Comparison of ENCODE assay signal across 8 cellular contexts in the genomic region with DNA sequence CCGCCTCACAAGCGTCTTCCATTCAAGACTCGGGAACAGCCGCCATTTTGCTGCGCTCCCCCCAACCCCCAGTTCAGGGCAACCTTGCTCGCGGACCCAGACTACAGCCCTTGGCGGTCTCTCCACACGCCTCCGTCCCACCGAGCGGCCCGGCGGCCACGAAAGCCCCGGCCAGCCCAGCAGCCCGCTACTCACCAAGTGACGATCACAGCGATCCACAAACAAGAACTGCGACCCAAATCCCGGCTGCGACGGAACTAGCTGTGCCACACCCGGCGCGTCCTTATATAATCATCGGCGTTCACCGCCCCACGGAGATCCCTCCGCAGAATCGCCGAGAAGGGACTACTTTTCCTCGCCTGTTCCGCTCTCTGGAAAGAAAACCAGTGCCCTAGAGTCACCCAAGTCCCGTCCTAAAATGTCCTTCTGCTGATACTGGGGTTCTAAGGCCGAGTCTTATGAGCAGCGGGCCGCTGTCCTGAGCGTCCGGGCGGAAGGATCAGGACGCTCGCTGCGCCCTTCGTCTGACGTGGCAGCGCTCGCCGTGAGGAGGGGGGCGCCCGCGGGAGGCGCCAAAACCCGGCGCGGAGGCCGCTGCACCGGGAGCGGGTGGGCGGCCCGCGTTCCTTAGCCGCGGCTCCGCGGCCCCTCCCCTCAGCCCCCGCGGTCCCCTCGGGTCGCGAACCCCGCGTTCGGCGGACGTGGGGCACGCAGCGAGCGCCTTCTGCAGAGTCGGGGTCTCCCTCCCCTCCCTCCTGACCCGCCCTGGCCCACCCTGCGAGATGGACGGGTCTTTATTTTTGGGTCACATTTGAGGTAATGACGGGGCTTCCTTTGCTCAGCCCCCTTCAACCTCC. TPM values are rescaled to one million over a fixed set of nuclear protein-coding genes. Genes with fewer than 3 reads are reported as not detected.
DNase-seq lines count a peak whose midpoint lies in the region; ATAC-seq and TF ChIP-seq lines count a peak whose summit lies in the region.

A gene (minus strand): TSS at position 259 of the 857 bp plus-strand sequence. CDS start 879 bp downstream, outside the sequence.

- no peaks in the 10 kb centered on the region for H3K9me3 Mint-ChIP-seq in activated T-cell treated with anti-CD3 and anti-CD28 coated beads, Interleukin-2, amount 50 U/mL, for 72 hours

- H3K4me3 Mint-ChIP-seq in activated T-cell treated with anti-CD3 and anti-CD28 coated beads, Interleukin-2, amount 50 U/mL, for 72 hours = peak within 1 kb of the TSS; percentile 92 to 96

- DNase-seq in BJ (ENCODE audit: low read depth) = no peak
- peak; percentile 92 to 94 for DNase-seq in activated T-cell treated with anti-CD3 and anti-CD28 coated beads, Interleukin-2, amount 50 U/mL, for 72 hours
- peak; percentile 95 for DNase-seq in fibroblast of villous mesenchyme (ENCODE audit: low read depth)
- peak; percentile 96 to 98 for DNase-seq in suprapubic skin (ENCODE audit: low spot score in 2 of 2)
- no peak for DNase-seq in SIG-M5 (lab: John Stamatoyannopoulos, UW)

- H3K4me1 Mint-ChIP-seq in activated T-cell treated with anti-CD3 and anti-CD28 coated beads, Interleukin-2, amount 50 U/mL, for 72 hours (ENCODE audit: low read depth) = peaks cover 83% of the 10 kb centered on the region

- TF ChIP-seq CTCF in BJ (IDR thresholded peaks at IDR 0.05; ENCODE audit: insufficient read depth, low read depth, low read length) (no peak), Loucy (conservative IDR thresholded peaks at IDR 0.05; ENCODE audit: low read length) (no peak), fibroblast of villous mesenchyme (IDR thresholded peaks at IDR 0.05; ENCODE audit: insufficient read depth, low read depth, low read length) (no peak), neutrophil (IDR thresholded peaks at IDR 0.05) (no peak), suprapubic skin (IDR thresholded peaks at IDR 0.05) (no peak)

- no peak for TF ChIP-seq EP300 in suprapubic skin (IDR thresholded peaks at IDR 0.05)

- H3K27ac Mint-ChIP-seq in activated T-cell treated with anti-CD3 and anti-CD28 coated beads, Interleukin-2, amount 50 U/mL, for 72 hours = peak within 1 kb of the TSS; percentile 100

- peak within 1 kb of the TSS; percentile 83 for H3K4me3 ChIP-seq in BJ (ENCODE audit: low read depth, low read length)
- H3K4me3 ChIP-seq in Loucy (ENCODE audit: low read length, poor library complexity, severe bottlenecking) = peak within 1 kb of the TSS; percentile 96
- H3K4me3 ChIP-seq in fibroblast of villous mesenchyme (ENCODE audit: low read depth, low read length) = peak within 1 kb of the TSS; percentile 96
- H3K4me3 ChIP-seq in neutrophil (ENCODE audit: low read depth in 1 of 2, low read length in 1 of 2) = peak within 1 kb of the TSS; percentile 92 to 100
- H3K4me3 ChIP-seq in suprapubic skin = peak within 1 kb of the TSS; percentile 88

- peak; percentile 100 for TF ChIP-seq POLR2A in suprapubic skin (IDR thresholded peaks at IDR 0.05)

- H3K36me3 ChIP-seq in BJ (ENCODE audit: control insufficient read depth, insufficient read depth, low read length) = peaks cover 9% of the 10 kb centered on the region
- peaks cover 29% of the 10 kb centered on the region; the same call in 1 of the 2 replicates for H3K36me3 ChIP-seq in Loucy (ENCODE audit: insufficient read depth, low read length)
- H3K36me3 ChIP-seq in neutrophil = peaks cover 29% of the 10 kb centered on the region
- H3K36me3 ChIP-seq in suprapubic skin = peaks cover 23% of the 10 kb centered on the region

- H3K36me3 Mint-ChIP-seq in activated T-cell treated with anti-CD3 and anti-CD28 coated beads, Interleukin-2, amount 50 U/mL, for 72 hours (ENCODE audit: insufficient read depth in 2 of 2) = peaks cover 31 to 33% of the 10 kb centered on the region in 2 donors

- H3K9me3 ChIP-seq in Loucy (ENCODE audit: insufficient read depth, low read depth, low read length) = no peaks in the 10 kb centered on the region
- no peaks in the 10 kb centered on the region for H3K9me3 ChIP-seq in neutrophil
- no peaks in the 10 kb centered on the region for H3K9me3 ChIP-seq in suprapubic skin

- H3K9me2 ChIP-seq in Loucy (replicated peaks; ENCODE audit: low read depth, low read length) = no peaks in the 10 kb centered on the region

- H3K27me3 Mint-ChIP-seq in activated T-cell treated with anti-CD3 and anti-CD28 coated beads, Interleukin-2, amount 50 U/mL, for 72 hours (ENCODE audit: low read depth) = no peaks in the 10 kb centered on the region

- peak within 1 kb of the TSS; percentile 100 for H2AFZ ChIP-seq in Loucy (ENCODE audit: low read length)

- peak within 1 kb of the TSS; percentile 93 for H3K4me2 ChIP-seq in Loucy (ENCODE audit: low read depth, low read length, poor library complexity, severe bottlenecking)

- POLR2A ChIA-PET in BJ (lab: Charles Lee) = interaction anchor here (0.6 to 1.0 kb wide), 5 partner anchors 9 to 122 kb away, joined by 3 to 4 read pairs (median 3); no protein-coding TSS in a partner anchor

- peak within 1 kb of the TSS; percentile 98 for H3K9ac ChIP-seq in Loucy (ENCODE audit: low read depth, low read length, poor library complexity, severe bottlenecking)

- H3K4me1 ChIP-seq in Loucy (ENCODE audit: insufficient read depth, low read length, poor library complexity, severe bottlenecking) = peaks cover 46% of the 10 kb centered on the region
- peaks cover 73 to 80% of the 10 kb centered on the region in 2 experiments for H3K4me1 ChIP-seq in neutrophil (ENCODE audit: control insufficient read depth in 1 of 2, insufficient read depth in 1 of 2, low read depth in 1 of 2, low read length in 1 of 2)
- H3K4me1 ChIP-seq in suprapubic skin = peaks cover 67% of the 10 kb centered on the region

- H4K20me1 ChIP-seq in Loucy (ENCODE audit: insufficient read depth, low read length, poor library complexity, severe bottlenecking) = peaks cover 32% of the 10 kb centered on the region

- WGBS in suprapubic skin = under 1% methylated on average over 76 of the region's 85 CpGs

- CTCF ChIA-PET in BJ (lab: Yijun Ruan, JAX) = interaction anchor here (0.6 to 4.0 kb wide), 4 partner anchors 8 to 115 kb away, joined by 3 to 31 read pairs (median 5); no protein-coding TSS in a partner anchor

- peak; percentile 29 for ATAC-seq in GM21526 (IDR thresholded peaks at IDR 0.05; ENCODE audit: low FRiP score, unreplicated experiment)
- peak; percentile 45 to 51 for ATAC-seq in activated T-cell treated with anti-CD3 and anti-CD28 coated beads, Interleukin-2, amount 50 U/mL, for 72 hours (replicated peaks in 1 of 2)

- peaks cover 53% of the 10 kb centered on the region for H3K79me2 ChIP-seq in Loucy (ENCODE audit: insufficient read depth, low read length)

- H3K27ac ChIP-seq in neutrophil (peak within 1 kb of the TSS; percentile 97), suprapubic skin (peak within 1 kb of the TSS; percentile 100)

- H3K27me3 ChIP-seq in BJ (ENCODE audit: control insufficient read depth, insufficient read depth, low read length) (no peaks in the 10 kb centered on the region), Loucy (ENCODE audit: insufficient read depth, low read length, poor library complexity, severe bottlenecking) (peaks cover 4% of the 10 kb centered on the region), neutrophil (no peaks in the 10 kb centered on the region), suprapubic skin (no peaks in the 10 kb centered on the region)

- peaks cover 19% of the 10 kb centered on the region; the same call in 1 of the 2 replicates for H3F3A ChIP-seq in Loucy (ENCODE audit: low read depth)

RNA-seq across cellular contexts. Expression of the gene that starts here (rescaled TPM):
- 1,715 and 2,374 TPM in 2 replicates for polyA plus RNA-seq in BJ (2011; rRNA removed)
- polyA minus RNA-seq in BJ (2011; rRNA and poly(A)+ RNA removed) = 607 and 730 TPM in 2 replicates
- total RNA-seq in activated T-cell treated with anti-CD3 and anti-CD28 coated beads, Interleukin-2, amount 50 U/mL, for 72 hours = 1,000 to 10,000 TPM; 1,002 to 1,182 TPM
- 1,520 and 1,741 TPM in 2 replicates for total RNA-seq in fibroblast of villous mesenchyme
- 1,000 to 10,000 TPM; 1,287 to 1,717 (median 1,373) TPM for total RNA-seq in suprapubic skin

Comparison
In these comparisons a context has a peak if more than half of its experiments do, and no peak if none do; other contexts are left out.
1. DNase-seq: peak in activated T-cell treated with anti-CD3 and anti-CD28 coated beads, Interleukin-2, amount 50 U/mL, for 72 hours (2 of 2), fibroblast of villous mesenchyme (single experiment) and suprapubic skin (2 of 2); none in BJ (single experiment) and SIG-M5 (single experiment).
2. Peak in every context shown above with its lines, with median percentiles within 50 percentile points of each other: H3K4me3 ChIP-seq.